ENCODE assay signal across 8 cellular contexts in genomic region chr4:15003891-15004700, GRCh38. TPM values are rescaled to one million over a fixed set of nuclear protein-coding genes. Genes with fewer than 3 reads are reported as not detected.
DNase-seq lines count a peak whose midpoint lies in the region; ATAC-seq and TF ChIP-seq lines count a peak whose summit lies in the region.

No MANE protein-coding gene starts in this region.

- CTCF ChIA-PET in activated CD8-positive, alpha-beta memory T cell treated with anti-CD3 and anti-CD28 coated beads, Interleukin-2, amount 10 ng/mL, durations not matched to agents 7 days and 5 days (lab: Charles Lee) = interaction anchor here (1.2 kb wide), 1 partner anchor 38 kb away, joined by 3 read pairs; no protein-coding TSS in a partner anchor

- H3K4me1 ChIP-seq in endodermal cell (ENCODE audit: control insufficient read depth, insufficient read depth, low read length) (no peaks in the 10 kb centered on the region), mucosa of rectum (ENCODE audit: control insufficient read depth in 2 of 2, insufficient read depth in 2 of 2, low read length in 2 of 2) (peaks cover 5 to 6% of the 10 kb centered on the region in 2 donors)

- peak; percentile 3 for ATAC-seq in activated CD8-positive, alpha-beta memory T cell treated with anti-CD3 and anti-CD28 coated beads, Interleukin-2, amount 10 ng/mL, durations not matched to agents 7 days and 5 days
- no peak for ATAC-seq in GM21786 (IDR thresholded peaks at IDR 0.05; ENCODE audit: unreplicated experiment)

- H3K36me3 ChIP-seq in endodermal cell (ENCODE audit: control insufficient read depth, insufficient read depth, low read length) = peaks cover 11% of the 10 kb centered on the region
- peaks cover 8 to 10% of the 10 kb centered on the region in 2 donors for H3K36me3 ChIP-seq in mucosa of rectum (ENCODE audit: control insufficient read depth in 2 of 2, insufficient read depth in 2 of 2, low read length in 2 of 2)

- H3K27me3 ChIP-seq in endodermal cell (ENCODE audit: control insufficient read depth, insufficient read depth, low read length, poor library complexity, severe bottlenecking) (peaks cover 16% of the 10 kb centered on the region), mucosa of rectum (ENCODE audit: control insufficient read depth in 2 of 2, insufficient read depth in 2 of 2, low read length in 2 of 2) (no peaks in the 10 kb centered on the region)

- H3K9ac ChIP-seq in endodermal cell (ENCODE audit: extremely low read depth, low read length, poor library complexity, severe bottlenecking) (peak overlapping the region; percentile 44), mucosa of rectum (ENCODE audit: low read depth in 1 of 2, low read length in 2 of 2) (peak overlapping the region; percentile 66 to 99)

- peak overlapping the region; percentile 96 for H3K4me3 Mint-ChIP-seq in activated CD8-positive, alpha-beta memory T cell treated with anti-CD3 and anti-CD28 coated beads, Interleukin-2, amount 10 ng/mL, durations not matched to agents 7 days and 5 days
- H3K4me3 Mint-ChIP-seq in endodermal cell = peak overlapping the region; percentile 75

- H3K9me3 ChIP-seq in endodermal cell (ENCODE audit: control insufficient read depth, low read length) = no peaks in the 10 kb centered on the region
- no peaks in the 10 kb centered on the region for H3K9me3 ChIP-seq in mucosa of rectum (ENCODE audit: control insufficient read depth in 2 of 2, low read length in 2 of 2)

- WGBS in endodermal cell (ENCODE audit: insufficient coverage in 1 of 2, insufficient read length in 1 of 2), 2 experiments = 0% methylated on average over 7 to 106 of the region's 106 CpGs

- H3K4me3 ChIP-seq in Jurkat, Clone E6-1 (ENCODE audit: low read length) = peak overlapping the region; percentile 32
- H3K4me3 ChIP-seq in endodermal cell (ENCODE audit: low read length) (peak overlapping the region; percentile 95), mucosa of rectum (ENCODE audit: low read length in 2 of 2) (peak overlapping the region; percentile 81 to 84)

- no peak overlapping the region for H3K27ac ChIP-seq in endodermal cell (ENCODE audit: low read depth, low read length)
- H3K27ac ChIP-seq in mucosa of rectum (ENCODE audit: low read depth in 2 of 2, low read length in 2 of 2) = peak overlapping the region; percentile 99 to 100

- peaks cover 14% of the 10 kb centered on the region for H3K36me3 Mint-ChIP-seq in activated CD8-positive, alpha-beta memory T cell treated with anti-CD3 and anti-CD28 coated beads, Interleukin-2, amount 10 ng/mL, durations not matched to agents 7 days and 5 days
- H3K36me3 Mint-ChIP-seq in endodermal cell (ENCODE audit: low read depth) = peaks cover 7% of the 10 kb centered on the region

- H3K27ac Mint-ChIP-seq in activated CD8-positive, alpha-beta memory T cell treated with anti-CD3 and anti-CD28 coated beads, Interleukin-2, amount 10 ng/mL, durations not matched to agents 7 days and 5 days = peak overlapping the region; percentile 94
- no peak overlapping the region for H3K27ac Mint-ChIP-seq in endodermal cell

- H3K4me1 Mint-ChIP-seq in activated CD8-positive, alpha-beta memory T cell treated with anti-CD3 and anti-CD28 coated beads, Interleukin-2, amount 10 ng/mL, durations not matched to agents 7 days and 5 days = peaks cover 31% of the 10 kb centered on the region
- peaks cover 16% of the 10 kb centered on the region for H3K4me1 Mint-ChIP-seq in endodermal cell

- H3K9me3 Mint-ChIP-seq in activated CD8-positive, alpha-beta memory T cell treated with anti-CD3 and anti-CD28 coated beads, Interleukin-2, amount 10 ng/mL, durations not matched to agents 7 days and 5 days (ENCODE audit: low read depth) = no peaks in the 10 kb centered on the region
- H3K9me3 Mint-ChIP-seq in endodermal cell = no peaks in the 10 kb centered on the region

- no peak for TF ChIP-seq CTCF in endodermal cell (conservative IDR thresholded peaks at IDR 0.05)

- DNase-seq in NCI-H2081 (lab: John Stamatoyannopoulos, UW) (peak; percentile 52 to 62), NCI-H2081 treated with DMSO at 0.1 percent for 48 hours (lab: John Stamatoyannopoulos, UW) (no peak), endodermal cell (peak; percentile 81)
- DNase-seq in Jurkat, Clone E6-1 (ENCODE audit: low read depth, low spot score) = peak; percentile 10
- peak; percentile 61 for DNase-seq in activated CD8-positive, alpha-beta memory T cell treated with anti-CD3 and anti-CD28 coated beads, Interleukin-2, amount 10 ng/mL, durations not matched to agents 7 days and 5 days
- peak; percentile 56 for DNase-seq in stimulated activated CD8-positive, alpha-beta memory T cell treated with anti-CD3 and anti-CD28 coated beads, Interleukin-4, amount 100 ng/mL, for 48 hours

- H3K27me3 Mint-ChIP-seq in activated CD8-positive, alpha-beta memory T cell treated with anti-CD3 and anti-CD28 coated beads, Interleukin-2, amount 10 ng/mL, durations not matched to agents 7 days and 5 days = no peaks in the 10 kb centered on the region
- peaks cover 8% of the 10 kb centered on the region for H3K27me3 Mint-ChIP-seq in endodermal cell (ENCODE audit: insufficient read depth)

RNA-seq across cellular contexts. Expression of gene CPEB2, which starts 1.8 kb away (rescaled TPM):
- 0.38 TPM for polyA plus RNA-seq in Jurkat, Clone E6-1 (2012; ENCODE audit: insufficient read depth, insufficient read length)
- total RNA-seq in activated CD8-positive, alpha-beta memory T cell treated with anti-CD3 and anti-CD28 coated beads, Interleukin-2, amount 10 ng/mL, durations not matched to agents 7 days and 5 days = 10 to 100 TPM; 14.3 to 14.8 TPM
- total RNA-seq in endodermal cell = 1 to 10 TPM; 4.8 to 8.6 TPM
- 4.3 TPM for polyA plus RNA-seq in endodermal cell (2013, experiment 1 of 2)
- 3.4 TPM for polyA plus RNA-seq in endodermal cell (2013, experiment 2 of 2)

Comparison
In these comparisons a context has a peak if more than half of its experiments do, and no peak if none do; other contexts are left out.
1. H3K4me3 ChIP-seq: peak in every context shown above with its lines; median percentile 95 in endodermal cell; 82 in mucosa of rectum; 32 in Jurkat, Clone E6-1.